9 cellular contexts compared by ENCODE assay signal in the genomic region with DNA sequence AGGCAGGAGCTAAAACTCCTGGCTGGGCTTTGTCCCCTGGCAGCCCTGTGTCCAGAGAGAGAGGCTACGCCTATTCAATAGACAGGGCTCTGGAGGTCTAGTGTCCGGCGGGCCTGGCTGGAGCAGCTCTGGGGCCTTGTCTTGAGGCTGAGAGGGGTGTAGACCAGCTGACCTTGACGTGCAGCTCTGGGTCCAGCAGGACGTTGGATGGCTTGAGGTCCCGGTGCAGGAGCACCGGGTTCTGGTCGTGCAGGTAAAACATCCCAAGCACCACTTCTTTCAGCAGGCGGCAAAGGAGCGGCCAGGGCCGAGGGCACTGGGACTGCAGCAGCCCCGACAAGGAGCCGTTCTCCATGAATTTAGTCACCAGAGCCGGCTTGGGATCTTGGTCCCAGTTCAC. TPM values are rescaled to one million over a fixed set of nuclear protein-coding genes. Genes with fewer than 3 reads are reported as not detected.
A peak's percentile ranks its signal among the peaks of the same experiment; 100 is the strongest.
DNase-seq lines count a peak whose midpoint lies in the region; ATAC-seq and TF ChIP-seq lines count a peak whose summit lies in the region.
"Had no signal": no experiment of that assay in that cellular context is flagged by ENCODE, and none has a peak within 500 bp of the region (broad histone marks: within the 10 kb centered on the region; RNA-seq: fewer than 3 reads in every experiment).

No MANE protein-coding gene starts in this region.

- peaks cover 100% of the 10 kb centered on the region for H3K27me3 ChIP-seq in GM23338 (ENCODE audit: insufficient read depth)

- DNase-seq in GM23338 (ENCODE audit: low spot score) = no peak
- no peak for DNase-seq in activated B cell treated with CpG ODN at 0.5 μM for 24 hours
- no peak for DNase-seq in immature natural killer cell
- no peak for DNase-seq in HEK293T (ENCODE audit: extremely low spot score)
- DNase-seq: GDM1, MV-4-11 had no signal

- no peaks in the 10 kb centered on the region for H3K9me3 Mint-ChIP-seq in GM23338
- no peaks in the 10 kb centered on the region for H3K9me3 Mint-ChIP-seq in activated B cell treated with CpG ODN at 0.5 μM for 24 hours
- H3K9me3 Mint-ChIP-seq in immature natural killer cell = no peaks in the 10 kb centered on the region
- H3K9me3 Mint-ChIP-seq in stimulated activated memory B cell treated with anti-CD40 and anti-IgM and Interleukin-4, amounts not matched to agents 10 μg/mL and 1 μg/mL and 100 μg/mL, for 72 hours = no peaks in the 10 kb centered on the region

- intact Hi-C loops in activated B cell treated with CpG ODN at 0.5 μM for 24 hours (cut with micrococcal nuclease) = loop anchor here (1.0 to 10.0 kb wide), 3 partner anchors 92 to 784 kb away; a partner anchor contains a TSS

- H2AFZ ChIP-seq in GM23338 = peak overlapping the region; percentile 100

- peaks cover 17% of the 10 kb centered on the region for H3K4me1 Mint-ChIP-seq in GM23338
- H3K4me1 Mint-ChIP-seq in activated B cell treated with CpG ODN at 0.5 μM for 24 hours = peaks cover 38% of the 10 kb centered on the region
- peaks cover 40 to 46% of the 10 kb centered on the region in 2 donors for H3K4me1 Mint-ChIP-seq in immature natural killer cell
- peaks cover 44% of the 10 kb centered on the region for H3K4me1 Mint-ChIP-seq in stimulated activated memory B cell treated with anti-CD40 and anti-IgM and Interleukin-4, amounts not matched to agents 10 μg/mL and 1 μg/mL and 100 μg/mL, for 72 hours

- ATAC-seq in GM23338 (no peak), activated B cell treated with CpG ODN at 0.5 μM for 24 hours (ENCODE audit: low read depth) (no peak), HG03442 (IDR thresholded peaks at IDR 0.05; ENCODE audit: unreplicated experiment) (no peak), HG02884 (IDR thresholded peaks at IDR 0.05; ENCODE audit: unreplicated experiment) (no peak)
- no peak for ATAC-seq in stimulated activated memory B cell treated with anti-CD40 and anti-IgM and Interleukin-4, amounts not matched to agents 10 μg/mL and 1 μg/mL and 100 μg/mL, for 72 hours

- no peaks in the 10 kb centered on the region for H3K79me2 ChIP-seq in GM23338 (replicated peaks; ENCODE audit: insufficient read depth)

- CTCF ChIA-PET in activated B cell treated with CpG ODN at 0.5 μM for 24 hours (lab: Charles Lee) = interaction anchor here (3.0 kb wide), 2 partner anchors 27 to 93 kb away, joined by 16 to 25 read pairs; no protein-coding TSS in a partner anchor
- CTCF ChIA-PET in HEK293T (lab: Yijun Ruan, JAX) = interaction anchor here (3.2 kb wide), 1 partner anchor 93 kb away, joined by 13 read pairs; no protein-coding TSS in a partner anchor

- H3K36me3 ChIP-seq in GM23338 (ENCODE audit: insufficient read depth) = no peaks in the 10 kb centered on the region

- no peak overlapping the region for H3K27ac ChIP-seq in GM23338 (ENCODE audit: low read depth)

- H3K4me3 Mint-ChIP-seq in GM23338 (peak overlapping the region; percentile 84), activated B cell treated with CpG ODN at 0.5 μM for 24 hours (peak overlapping the region; percentile 94), immature natural killer cell (peak overlapping the region; percentile 96 to 97 (median 96))
- peak overlapping the region; percentile 86 for H3K4me3 Mint-ChIP-seq in stimulated activated memory B cell treated with anti-CD40 and anti-IgM and Interleukin-4, amounts not matched to agents 10 μg/mL and 1 μg/mL and 100 μg/mL, for 72 hours

- peaks cover 17% of the 10 kb centered on the region; the same call in 1 of the 2 replicates for H3K4me1 ChIP-seq in GM23338 (ENCODE audit: insufficient read depth)

- no peaks in the 10 kb centered on the region for H3K9me2 ChIP-seq in GM23338 (ENCODE audit: insufficient read depth)

- H3K27me3 Mint-ChIP-seq in GM23338 (ENCODE audit: insufficient read depth, low read depth, poor library complexity) = peaks cover 78% of the 10 kb centered on the region
- H3K27me3 Mint-ChIP-seq in activated B cell treated with CpG ODN at 0.5 μM for 24 hours = peaks cover 15% of the 10 kb centered on the region
- H3K27me3 Mint-ChIP-seq in immature natural killer cell (ENCODE audit: low read depth in 3 of 3) = peaks cover 7 to 26% (median 8%) of the 10 kb centered on the region in 3 donors
- H3K27me3 Mint-ChIP-seq in stimulated activated memory B cell treated with anti-CD40 and anti-IgM and Interleukin-4, amounts not matched to agents 10 μg/mL and 1 μg/mL and 100 μg/mL, for 72 hours = peaks cover 17% of the 10 kb centered on the region

- no peak for TF ChIP-seq CTCF in GM23338 (conservative IDR thresholded peaks at IDR 0.05; ENCODE audit: low read depth in 2 of 2)
- TF ChIP-seq CTCF in activated B cell treated with CpG ODN at 0.5 μM for 24 hours (IDR thresholded peaks at IDR 0.05) = no peak

- no peaks in the 10 kb centered on the region for H3F3A ChIP-seq in GM23338 (replicated peaks; ENCODE audit: low read depth)

- POLR2A ChIA-PET in activated B cell treated with CpG ODN at 0.5 μM for 24 hours (lab: Charles Lee) (interaction anchor here (0.7 to 11.5 kb wide), 6 partner anchors 27 to 103 kb away, joined by 3 to 216 read pairs (median 6); a partner anchor contains a TSS), HEK293T (lab: Yijun Ruan, JAX) (interaction anchor here (0.7 to 1.0 kb wide), 3 partner anchors 8 to 93 kb away, joined by 3 read pairs; a partner anchor contains a TSS)

- peak overlapping the region; percentile 85 for H3K4me3 ChIP-seq in GM23338

- H3K27ac Mint-ChIP-seq in GM23338 = no peak overlapping the region
- H3K27ac Mint-ChIP-seq in activated B cell treated with CpG ODN at 0.5 μM for 24 hours = no peak overlapping the region
- H3K27ac Mint-ChIP-seq in immature natural killer cell = peak overlapping the region in 3 of 6 donors; percentile 13 to 85 (median 50)
- H3K27ac Mint-ChIP-seq in stimulated activated memory B cell treated with anti-CD40 and anti-IgM and Interleukin-4, amounts not matched to agents 10 μg/mL and 1 μg/mL and 100 μg/mL, for 72 hours = peak overlapping the region; percentile 92

- H4K20me1 ChIP-seq in GM23338 (replicated peaks; ENCODE audit: insufficient read depth) = peaks cover 4% of the 10 kb centered on the region; the same call in 1 of the 2 replicates

- H3K4me2 ChIP-seq in GM23338 = peak overlapping the region; percentile 97

- no peaks in the 10 kb centered on the region for H3K36me3 Mint-ChIP-seq in GM23338 (ENCODE audit: low read depth)
- peaks cover 22% of the 10 kb centered on the region for H3K36me3 Mint-ChIP-seq in activated B cell treated with CpG ODN at 0.5 μM for 24 hours (ENCODE audit: low read depth)
- H3K36me3 Mint-ChIP-seq in immature natural killer cell = peaks cover 11 to 28% (median 15%) of the 10 kb centered on the region in 3 donors
- peaks cover 32% of the 10 kb centered on the region for H3K36me3 Mint-ChIP-seq in stimulated activated memory B cell treated with anti-CD40 and anti-IgM and Interleukin-4, amounts not matched to agents 10 μg/mL and 1 μg/mL and 100 μg/mL, for 72 hours

TF ChIP-seq in GM23338, 12 proteins besides CTCF, POLR2A, EP300 and RAD21:
- TF ChIP-seq EZH2phosphoT487 (IDR thresholded peaks at IDR 0.05; ENCODE audit: unreplicated experiment) (no peak), CREB1 (CRISPR knock-in tag; IDR thresholded peaks at IDR 0.05; ENCODE audit: low read depth) (no peak), POLR2AphosphoS5 (IDR thresholded peaks at IDR 0.05; ENCODE audit: low read depth) (no peak), NANOG (IDR thresholded peaks at IDR 0.05; ENCODE audit: borderline replicate concordance) (no peak), STAT1 (IDR thresholded peaks at IDR 0.05; ENCODE audit: unreplicated experiment) (no peak), EZH2 (IDR thresholded peaks at IDR 0.05; ENCODE audit: low read depth, unreplicated experiment) (no peak)
TF ChIP-seq in GM23338: peak in this region for 0.

TF ChIP-seq in HEK293T, 16 proteins besides CTCF, POLR2A, EP300 and RAD21:
- TF ChIP-seq L3MBTL2 (conservative IDR thresholded peaks at IDR 0.05) (no peak), LEF1 (IDR thresholded peaks at IDR 0.05; ENCODE audit: borderline replicate concordance) (no peak), ARNT (IDR thresholded peaks at IDR 0.05) (no peak), SP1 (IDR thresholded peaks at IDR 0.05) (no peak), FOXA1 (IDR thresholded peaks at IDR 0.05) (no peak), BHLHE40 (IDR thresholded peaks at IDR 0.05; ENCODE audit: borderline replicate concordance) (no peak), CTBP1 (IDR thresholded peaks at IDR 0.05; ENCODE audit: borderline replicate concordance) (no peak), NFRKB (IDR thresholded peaks at IDR 0.05) (no peak)

RNA-seq across cellular contexts. Expression of a gene that starts 0.9 kb away (rescaled TPM):
- total RNA-seq in GM23338 (2014; rRNA removed; shearing (Covaris generic)) = 0.16 and 1.5 TPM in 2 replicates
- polyA plus RNA-seq in GM23338 (2016; fragmentation: Nextera tagmentation; extraction: Ambion mirVana) (0.31 and 0.32 TPM in 2 replicates), immature natural killer cell (10 to 100 TPM; 13.5 to 21.4 (median 16.0) TPM)
- 38.9 and 39.2 TPM in 2 replicates for total RNA-seq in activated B cell treated with CpG ODN at 0.5 μM for 24 hours

RNA-seq across cellular contexts. Expression of a gene that starts 4.0 kb away (rescaled TPM):
- 0.10 and 1.5 TPM in 2 replicates for total RNA-seq in GM23338 (2014; rRNA removed; shearing (Covaris generic))
- 0.40 and 0.68 TPM in 2 replicates for polyA plus RNA-seq in GM23338 (2016; fragmentation: Nextera tagmentation; extraction: Ambion mirVana)
- total RNA-seq in activated B cell treated with CpG ODN at 0.5 μM for 24 hours = 2.3 and 2.4 TPM in 2 replicates
- under 1 TPM in 2 of 3 donors, not detected in 1; 0.31 to 0.52 TPM for polyA plus RNA-seq in immature natural killer cell

RNA-seq across cellular contexts. Expression of a gene that starts 27.5 kb away (rescaled TPM):
- total RNA-seq in GM23338 (2014; rRNA removed; shearing (Covaris generic)) = 4.7 and 7.9 TPM in 2 replicates
- polyA plus RNA-seq in GM23338 (2016; fragmentation: Nextera tagmentation; extraction: Ambion mirVana) (2.1 TPM in 2 replicates), immature natural killer cell (10 to 100 TPM; 12.4 to 13.7 (median 12.7) TPM)
- total RNA-seq in activated B cell treated with CpG ODN at 0.5 μM for 24 hours = 8.2 and 8.6 TPM in 2 replicates

RNA-seq across cellular contexts. Expression of a gene that starts 28.9 kb away (rescaled TPM):
- total RNA-seq in GM23338 (2014; rRNA removed; shearing (Covaris generic)) = 6.4 and 12.6 TPM in 2 replicates
- 0.40 and 0.47 TPM in 2 replicates for polyA plus RNA-seq in GM23338 (2016; fragmentation: Nextera tagmentation; extraction: Ambion mirVana)
- 7.7 and 9.1 TPM in 2 replicates for total RNA-seq in activated B cell treated with CpG ODN at 0.5 μM for 24 hours
- polyA plus RNA-seq in immature natural killer cell = 1 to 10 TPM; 2.1 to 4.9 (median 3.9) TPM

RNA-seq across cellular contexts. Expression of a gene that starts 29.1 kb away (rescaled TPM):
- 20.7 and 26.6 TPM in 2 replicates for total RNA-seq in GM23338 (2014; rRNA removed; shearing (Covaris generic))
- polyA plus RNA-seq in GM23338 (2016; fragmentation: Nextera tagmentation; extraction: Ambion mirVana) = 16.7 and 20.9 TPM in 2 replicates
- total RNA-seq in activated B cell treated with CpG ODN at 0.5 μM for 24 hours = 9.4 and 11.2 TPM in 2 replicates
- polyA plus RNA-seq in immature natural killer cell = not detected

Comparison
In these comparisons a context has a peak if more than half of its experiments do, and no peak if none do; other contexts are left out.
1. RNA of a gene that starts 0.9 kb away (total RNA-seq): 38.9 to 39.2 TPM in activated B cell treated with CpG ODN at 0.5 μM for 24 hours; 0.16 to 1.5 TPM in GM23338; every median in the first group is over 10 times any median in the second.
2. Peak in every context shown above with its lines, with median percentiles within 50 percentile points of each other: H3K4me3 Mint-ChIP-seq.